In genomic region chr14:73729556-73730265, GRCh38 we compare ENCODE assay signal across 11 cellular contexts. TPM values are rescaled to one million over a fixed set of nuclear protein-coding genes. Genes with fewer than 3 reads are reported as not detected.
A peak's percentile ranks its signal among the peaks of the same experiment; 100 is the strongest.
DNase-seq lines count a peak whose midpoint lies in the region; ATAC-seq, FAIRE-seq and TF ChIP-seq lines count a peak whose summit lies in the region.
"Had no signal": no experiment of that assay in that cellular context is flagged by ENCODE, and none has a peak within 500 bp of the region (broad histone marks: within the 10 kb centered on the region; RNA-seq: fewer than 3 reads in every experiment).

No MANE protein-coding gene starts in this region.

- peaks cover 2 to 10% of the 10 kb centered on the region in 2 donors for H3K4me1 ChIP-seq in small intestine (ENCODE audit: control insufficient read depth in 2 of 2, insufficient read depth in 1 of 2, low read depth in 1 of 2, low read length in 1 of 2)
- no peaks in the 10 kb centered on the region for H3K4me1 ChIP-seq in foreskin keratinocyte

- H3K9me3 ChIP-seq in small intestine (ENCODE audit: control insufficient read depth, low read depth) = no peaks in the 10 kb centered on the region

- TF ChIP-seq POLR2A in GM18951 (IDR thresholded peaks at IDR 0.05; ENCODE audit: extremely low read depth, insufficient read depth, insufficient read length) = peak; percentile 5

- no peak for FAIRE-seq in small intestine (lab: Jason Lieb, UNC)

- peaks cover 30 to 36% of the 10 kb centered on the region in 2 donors for H3K36me3 ChIP-seq in small intestine (ENCODE audit: control insufficient read depth in 2 of 2, insufficient read depth in 2 of 2, low read length in 2 of 2)

- ATAC-seq in left colon (peak; percentile 64), foreskin keratinocyte (no peak)

- in situ Hi-C loops in GM18951 (cut with MboI; ENCODE audit: low sequenced_read_pairs, unreplicated experiment) = loop anchor here (5.0 kb wide), 1 partner anchor 98 kb away; no protein-coding TSS in a partner anchor

- TF ChIP-seq CTCF in VCaP (conservative IDR thresholded peaks at IDR 0.05) (no peak), foreskin keratinocyte (conservative IDR thresholded peaks at IDR 0.05) (no peak)

- no peak overlapping the region for H3K4me3 ChIP-seq in small intestine (ENCODE audit: low read depth in 1 of 2, low read length in 2 of 2)

- intact Hi-C loops in left colon (cut with DNase I, micrococcal nuclease) = loop anchor here (5.0 to 10.0 kb wide), 2 partner anchors 95 to 98 kb away; no protein-coding TSS in a partner anchor

- DNase-seq in left colon = peak in 1 of 2 donors; percentile 56
- DNase-seq in small intestine = peak; percentile 76
- DNase-seq in stimulated activated naive CD4-positive, alpha-beta T cell treated with Interleukin-2 at 50 U/mL for 16 hours (lab: John Stamatoyannopoulos, UW) = no peak
- no peak for DNase-seq in stimulated activated CD4-positive, alpha-beta T cell treated with anti-CD3 and anti-CD28 coated beads, Interleukin-4, amount 100 ng/mL, for 1 hour
- DNase-seq in hypothalamus (lab: John Stamatoyannopoulos, UW) = no peak
- no peak for DNase-seq in foreskin keratinocyte
- DNase-seq: DMS153, NCI-H446 had no signal

- H3K27me3 ChIP-seq in small intestine (ENCODE audit: control insufficient read depth in 2 of 2, insufficient read depth in 2 of 2, low read length in 2 of 2) (no peaks in the 10 kb centered on the region), foreskin keratinocyte (no peaks in the 10 kb centered on the region)

- WGBS in small intestine, 3 donors = 77 to 84% (median 83%) methylated on average over 23 of the region's 23 CpGs

- peak overlapping the region; percentile 51 for H3K27ac ChIP-seq in VCaP
- H3K27ac ChIP-seq in small intestine (ENCODE audit: low read depth in 1 of 2, low read length in 1 of 2) = peak overlapping the region; percentile 2 to 86
- no peak overlapping the region for H3K27ac ChIP-seq in foreskin keratinocyte
- H3K27ac ChIP-seq: KMS-11 had no signal

RNA-seq across cellular contexts. Expression of gene PNMA1, which starts 15.5 kb away (rescaled TPM):
- 10 to 100 TPM; 15.3 to 47.1 TPM for total RNA-seq in left colon
- polyA plus RNA-seq in small intestine = 10 to 100 TPM; 10.8 to 23.5 (median 17.0) TPM
- total RNA-seq in foreskin keratinocyte = 12.2 and 13.6 TPM in 2 replicates
- 9.6 TPM in 2 replicates for polyA plus RNA-seq in foreskin keratinocyte
